Comparison of ENCODE assay signal across 34 cellular contexts in the genomic region with DNA sequence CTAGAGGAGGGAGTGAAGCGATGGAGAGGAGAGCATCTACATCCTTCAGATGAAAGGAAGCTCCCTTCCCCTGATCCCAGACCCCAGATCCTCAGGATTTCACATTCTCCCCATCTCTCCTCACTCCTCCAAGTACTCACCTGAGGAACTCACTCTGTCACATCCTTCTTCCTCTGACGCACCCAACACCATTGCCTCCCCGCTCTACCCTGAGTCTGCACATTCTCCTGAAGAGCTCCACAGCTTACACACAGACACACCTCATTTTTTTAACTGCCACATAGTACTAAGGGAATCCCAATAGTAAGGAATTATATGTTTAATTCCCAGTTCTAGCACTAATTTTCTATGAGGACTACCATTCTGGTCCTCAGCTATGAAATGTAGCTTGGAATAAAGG. TPM values are rescaled to one million over a fixed set of nuclear protein-coding genes. Genes with fewer than 3 reads are reported as not detected.
"Had no signal": no experiment of that assay in that cellular context is flagged by ENCODE, and none has a peak within 500 bp of the region (broad histone marks: within the 10 kb centered on the region; RNA-seq: fewer than 3 reads in every experiment).

No MANE protein-coding gene starts in this region.

- H3K9me3 Mint-ChIP-seq: activated CD4-positive, alpha-beta T cell treated with anti-CD3 and anti-CD28 coated beads, Interleukin-2, amount 10 ng/mL, durations not matched to agents 7 days and 5 days; activated naive CD4-positive, alpha-beta T cell treated with anti-CD3 and anti-CD28 coated beads, Interleukin-2, amount 50 U/mL, for 24 hours; activated naive CD8-positive, alpha-beta T cell treated with anti-CD3 and anti-CD28 coated beads, Interleukin-2, amount 10 ng/mL, durations not matched to agents 7 days and 5 days; activated T-cell treated with anti-CD3 and anti-CD28 coated beads, Interleukin-2, amount 50 U/mL, for 24 hours; activated T-helper 2 cell treated with anti-CD3 and anti-CD28 coated beads, Interferon-gamma antibody, Interleukin-2, Interleukin-4, amounts not matched to agents 10 μg/mL and 5 μg/mL and 100 μg/mL, durations not matched to agents 14 hours and 24 hours and 36 hours had no signal

- H3K27ac Mint-ChIP-seq: activated CD4-positive, alpha-beta T cell treated with anti-CD3 and anti-CD28 coated beads for 36 hours; activated CD4-positive, alpha-beta T cell treated with anti-CD3 and anti-CD28 coated beads, Interleukin-2, amount 10 ng/mL, durations not matched to agents 7 days and 5 days; activated CD8-positive, alpha-beta T cell treated with anti-CD3 and anti-CD28 coated beads, Interleukin-2, amount 10 ng/mL, durations not matched to agents 7 days and 5 days; activated naive CD4-positive, alpha-beta T cell treated with anti-CD3 and anti-CD28 coated beads, Interleukin-2, amount 50 U/mL, for 24 hours; activated naive CD8-positive, alpha-beta T cell treated with anti-CD3 and anti-CD28 coated beads, Interleukin-2, amount 10 ng/mL, durations not matched to agents 7 days and 5 days; activated T-cell treated with anti-CD3 and anti-CD28 coated beads, Interleukin-2, amount 50 U/mL, for 24 hours; activated T-helper 2 cell treated with anti-CD3 and anti-CD28 coated beads, Interferon-gamma antibody, Interleukin-2, Interleukin-4, amounts not matched to agents 10 μg/mL and 5 μg/mL and 100 μg/mL, durations not matched to agents 14 hours and 24 hours and 36 hours had no signal

- H3K27me3 ChIP-seq: ascending aorta, body of pancreas, MG63, SJCRH30 had no signal

- ATAC-seq: activated CD4-positive, alpha-beta T cell treated with anti-CD3 and anti-CD28 coated beads for 36 hours; activated CD8-positive, alpha-beta T cell treated with anti-CD3 and anti-CD28 coated beads, Interleukin-2, amount 10 ng/mL, durations not matched to agents 7 days and 5 days; body of pancreas; Panc1 had no signal

- H3K36me3 Mint-ChIP-seq: activated naive CD4-positive, alpha-beta T cell treated with anti-CD3 and anti-CD28 coated beads, Interleukin-2, amount 50 U/mL, for 24 hours; activated naive CD8-positive, alpha-beta T cell treated with anti-CD3 and anti-CD28 coated beads, Interleukin-2, amount 10 ng/mL, durations not matched to agents 7 days and 5 days had no signal

- H3K9me3 ChIP-seq: ascending aorta, body of pancreas, MG63, SJCRH30 had no signal

- H3K4me3 ChIP-seq: ascending aorta, body of pancreas, MG63, SJCRH30, SK-N-MC had no signal

- H3K4me3 Mint-ChIP-seq: activated CD4-positive, alpha-beta T cell treated with anti-CD3 and anti-CD28 coated beads for 36 hours; activated CD4-positive, alpha-beta T cell treated with anti-CD3 and anti-CD28 coated beads, Interleukin-2, amount 10 ng/mL, durations not matched to agents 7 days and 5 days; activated CD8-positive, alpha-beta T cell treated with anti-CD3 and anti-CD28 coated beads, Interleukin-2, amount 10 ng/mL, durations not matched to agents 7 days and 5 days; activated naive CD4-positive, alpha-beta T cell treated with anti-CD3 and anti-CD28 coated beads, Interleukin-2, amount 50 U/mL, for 24 hours; activated naive CD8-positive, alpha-beta T cell treated with anti-CD3 and anti-CD28 coated beads, Interleukin-2, amount 10 ng/mL, durations not matched to agents 7 days and 5 days; activated T-cell treated with anti-CD3 and anti-CD28 coated beads, Interleukin-2, amount 50 U/mL, for 24 hours had no signal

- DNase-seq: activated CD4-positive, alpha-beta T cell treated with anti-CD3 and anti-CD28 coated beads for 36 hours; activated CD4-positive, alpha-beta T cell treated with anti-CD3 and anti-CD28 coated beads, Interleukin-2, amount 10 ng/mL, durations not matched to agents 7 days and 5 days; activated CD4-positive, alpha-beta T cell treated with anti-CD3 and anti-CD28 coated beads, Interleukin-2, amount 50 U/mL, for 48 hours; activated CD8-positive, alpha-beta T cell treated with anti-CD3 and anti-CD28 coated beads, Interleukin-2, amount 10 ng/mL, durations not matched to agents 7 days and 5 days; activated gamma-delta T cell; activated naive CD4-positive, alpha-beta T cell treated with Interleukin-2 at 50 U/mL for 16 hours; activated naive CD8-positive, alpha-beta T cell treated with anti-CD3 and anti-CD28 coated beads, Interleukin-2, amount 10 ng/mL, durations not matched to agents 7 days and 5 days; activated T-cell treated with anti-CD3 and anti-CD28 coated beads, Interleukin-2, amount 50 U/mL, for 24 hours; amygdala; body of pancreas; Kasumi-1; KG1; MG63; NCI-H1048; NCI-H1105 treated with DMSO at 0.1 percent for 48 hours; NCI-H1436; NCI-H1694; NCI-H1930; NCI-H2081 treated with DMSO at 0.1 percent for 48 hours; NCI-H345; NCI-H524 treated with DMSO at 0.1 percent for 48 hours; SHP77; SJCRH30; T1000 had no signal

- H3K36me3 ChIP-seq: ascending aorta, MG63, SJCRH30 had no signal

- H3K27ac ChIP-seq: ascending aorta, body of pancreas, SJCRH30, SK-N-MC had no signal

RNA-seq across cellular contexts. Expression of a gene that starts 18.2 kb away (rescaled TPM):
- total RNA-seq: activated CD4-positive, alpha-beta T cell treated with anti-CD3 and anti-CD28 coated beads for 36 hours; activated CD4-positive, alpha-beta T cell treated with anti-CD3 and anti-CD28 coated beads, Interleukin-2, amount 10 ng/mL, durations not matched to agents 7 days and 5 days; activated CD8-positive, alpha-beta T cell treated with anti-CD3 and anti-CD28 coated beads, Interleukin-2, amount 10 ng/mL, durations not matched to agents 7 days and 5 days; activated naive CD8-positive, alpha-beta T cell treated with anti-CD3 and anti-CD28 coated beads, Interleukin-2, amount 10 ng/mL, durations not matched to agents 7 days and 5 days; activated T-helper 2 cell treated with anti-CD3 and anti-CD28 coated beads, Interferon-gamma antibody, Interleukin-2, Interleukin-4, amounts not matched to agents 10 μg/mL and 5 μg/mL and 100 μg/mL, durations not matched to agents 14 hours and 24 hours and 36 hours; ascending aorta; body of pancreas; NCI-H460; RPMI7951; SJCRH30; T-helper 1 cell treated with Interleukin-12 subunit alpha and Interleukin-12 subunit beta and Interleukin-4 antibody, amounts not matched to agents 30 ng/mL and 1 ng/mL, for 36 hours; T-helper 2 cell treated with Interferon-gamma antibody and Interleukin-4, amounts not matched to agents 100 ng/mL and 5 ng/mL, for 36 hours had no signal

RNA-seq across cellular contexts. Expression of a gene that starts 25.6 kb away (rescaled TPM):
- total RNA-seq: activated CD8-positive, alpha-beta T cell treated with anti-CD3 and anti-CD28 coated beads, Interleukin-2, amount 10 ng/mL, durations not matched to agents 7 days and 5 days; ascending aorta; body of pancreas; NCI-H460 had no signal

RNA-seq across cellular contexts. Expression of a gene that starts 56.5 kb away (rescaled TPM):
- total RNA-seq: activated CD4-positive, alpha-beta T cell treated with anti-CD3 and anti-CD28 coated beads for 36 hours; activated CD4-positive, alpha-beta T cell treated with anti-CD3 and anti-CD28 coated beads, Interleukin-2, amount 10 ng/mL, durations not matched to agents 7 days and 5 days; activated CD8-positive, alpha-beta T cell treated with anti-CD3 and anti-CD28 coated beads, Interleukin-2, amount 10 ng/mL, durations not matched to agents 7 days and 5 days; activated naive CD8-positive, alpha-beta T cell treated with anti-CD3 and anti-CD28 coated beads, Interleukin-2, amount 10 ng/mL, durations not matched to agents 7 days and 5 days; activated T-helper 2 cell treated with anti-CD3 and anti-CD28 coated beads, Interferon-gamma antibody, Interleukin-2, Interleukin-4, amounts not matched to agents 10 μg/mL and 5 μg/mL and 100 μg/mL, durations not matched to agents 14 hours and 24 hours and 36 hours; ascending aorta; NCI-H460; RPMI7951; SJCRH30; T-helper 1 cell treated with Interleukin-12 subunit alpha and Interleukin-12 subunit beta and Interleukin-4 antibody, amounts not matched to agents 30 ng/mL and 1 ng/mL, for 36 hours; T-helper 2 cell treated with Interferon-gamma antibody and Interleukin-4, amounts not matched to agents 100 ng/mL and 5 ng/mL, for 36 hours had no signal
- polyA plus RNA-seq: adipose tissue had no signal
